ENCODE assay signal across 17 cellular contexts in genomic region chr10:116015922-116016321, GRCh38.
DNase-seq lines count a peak whose midpoint lies in the region; TF ChIP-seq lines count a peak whose summit lies in the region.
"Had no signal": no experiment of that assay in that cellular context is flagged by ENCODE, and none has a peak within 500 bp of the region (broad histone marks: within the 10 kb centered on the region; RNA-seq: fewer than 3 reads in every experiment).

No MANE protein-coding gene starts in this region.

- peaks cover 19% of the 10 kb centered on the region for H3K9me3 Mint-ChIP-seq in mesothelial cell of epicardium
- peaks cover 1% of the 10 kb centered on the region for H3K9me3 Mint-ChIP-seq in activated T-helper 2 cell treated with anti-CD3 and anti-CD28 coated beads, Interferon-gamma antibody, Interleukin-2, Interleukin-4, amounts not matched to agents 10 μg/mL and 5 μg/mL and 100 μg/mL, durations not matched to agents 14 hours and 24 hours and 36 hours

- TF ChIP-seq CTCF in mesothelial cell of epicardium (IDR thresholded peaks at IDR 0.05; ENCODE audit: unreplicated experiment) (no peak), ovary (IDR thresholded peaks at IDR 0.05) (no peak)

- no peak overlapping the region for H3K4me3 ChIP-seq in BLaER1 treated with 17β-estradiol and CSF1 and Interleukin-3, amounts not matched to agents 10 nM and 100 nM
- H3K4me3 ChIP-seq in ovary: no peak overlapping the region
- H3K4me3 ChIP-seq: GM23248 had no signal

- H3K9ac ChIP-seq in BLaER1 treated with 17β-estradiol and CSF1 and Interleukin-3, amounts not matched to agents 10 nM and 100 nM: no peak overlapping the region
- H3K9ac ChIP-seq: GM23248 had no signal

- H3K4me3 Mint-ChIP-seq in mesothelial cell of epicardium: no peak overlapping the region
- H3K4me3 Mint-ChIP-seq in activated T-helper 2 cell treated with anti-CD3 and anti-CD28 coated beads, Interferon-gamma antibody, Interleukin-2, Interleukin-4, amounts not matched to agents 10 μg/mL and 5 μg/mL and 100 μg/mL, durations not matched to agents 14 hours and 24 hours and 36 hours (ENCODE audit: low read depth): no peak overlapping the region
- H3K4me3 Mint-ChIP-seq: B cell; CD4-positive, alpha-beta memory T cell had no signal

- H3K4me2 ChIP-seq in BLaER1 treated with 17β-estradiol and CSF1 and Interleukin-3, amounts not matched to agents 10 nM and 100 nM: peak overlapping the region in 7 of 11 experiments; percentile 44 to 76 (median 58); a peak in 13 of 22 replicates

- TF ChIP-seq EP300 in ovary (IDR thresholded peaks at IDR 0.05): no peak

- peaks cover 43% of the 10 kb centered on the region for H3K4me1 Mint-ChIP-seq in mesothelial cell of epicardium
- no peaks in the 10 kb centered on the region for H3K4me1 Mint-ChIP-seq in activated T-helper 2 cell treated with anti-CD3 and anti-CD28 coated beads, Interferon-gamma antibody, Interleukin-2, Interleukin-4, amounts not matched to agents 10 μg/mL and 5 μg/mL and 100 μg/mL, durations not matched to agents 14 hours and 24 hours and 36 hours (ENCODE audit: low read depth)
- H3K4me1 Mint-ChIP-seq: B cell; CD4-positive, alpha-beta memory T cell had no signal

- H3K36me3 Mint-ChIP-seq in mesothelial cell of epicardium: peaks cover 14% of the 10 kb centered on the region
- H3K36me3 Mint-ChIP-seq in activated T-helper 2 cell treated with anti-CD3 and anti-CD28 coated beads, Interferon-gamma antibody, Interleukin-2, Interleukin-4, amounts not matched to agents 10 μg/mL and 5 μg/mL and 100 μg/mL, durations not matched to agents 14 hours and 24 hours and 36 hours (ENCODE audit: low read depth): no peaks in the 10 kb centered on the region
- H3K36me3 Mint-ChIP-seq: CD4-positive, alpha-beta memory T cell had no signal

- no peaks in the 10 kb centered on the region for H3K36me3 ChIP-seq in BLaER1 treated with 17β-estradiol and CSF1 and Interleukin-3, amounts not matched to agents 10 nM and 100 nM
- no peaks in the 10 kb centered on the region for H3K36me3 ChIP-seq in ovary

- H3K27me3 ChIP-seq in BLaER1 treated with 17β-estradiol and CSF1 and Interleukin-3, amounts not matched to agents 10 nM and 100 nM: no peaks in the 10 kb centered on the region
- no peaks in the 10 kb centered on the region for H3K27me3 ChIP-seq in ovary

- DNase-seq in NCI-H226 (peak; percentile 1), mesothelial cell of epicardium (ENCODE audit: low spot score in 2 of 2, unreplicated experiment in 2 of 2) (no peak), ovary (no peak), activated gamma-delta T cell (lab: John Stamatoyannopoulos, UW) (no peak)
- no peak for DNase-seq in activated T-helper 2 cell treated with anti-CD3 and anti-CD28 coated beads, Interferon-gamma antibody, Interleukin-2, Interleukin-4, amounts not matched to agents 10 μg/mL and 5 μg/mL and 100 μg/mL, durations not matched to agents 14 hours and 24 hours and 36 hours (ENCODE audit: low spot score)
- DNase-seq: C1 segment of cervical spinal cord; Calu3; CD4-positive, alpha-beta memory T cell; COR-L47; DMS53; DMS79 treated with DMSO at 0.1 percent for 48 hours; GF-D8; GM23248; H7; HCEC 1CT had no signal

- H4K20me1 ChIP-seq in BLaER1 treated with 17β-estradiol and CSF1 and Interleukin-3, amounts not matched to agents 10 nM and 100 nM: no peaks in the 10 kb centered on the region

- no peak overlapping the region for H3K27ac ChIP-seq in BLaER1 treated with 17β-estradiol and CSF1 and Interleukin-3, amounts not matched to agents 10 nM and 100 nM
- H3K27ac ChIP-seq in ovary: no peak overlapping the region
- H3K27ac ChIP-seq: GM23248 had no signal

- intact Hi-C loops in activated T-helper 2 cell treated with anti-CD3 and anti-CD28 coated beads, Interferon-gamma antibody, Interleukin-2, Interleukin-4, amounts not matched to agents 10 μg/mL and 5 μg/mL and 100 μg/mL, durations not matched to agents 14 hours and 24 hours and 36 hours (cut with micrococcal nuclease): no loop called here
- intact Hi-C loops in ovary (cut with DNase I): no loop called here

- peaks cover 0 to 21% (median 8%) of the 10 kb centered on the region in 11 experiments; a peak in 18 of 22 replicates for H3K9me3 ChIP-seq in BLaER1 treated with 17β-estradiol and CSF1 and Interleukin-3, amounts not matched to agents 10 nM and 100 nM (replicated peaks in 1 of 11)
- no peaks in the 10 kb centered on the region for H3K9me3 ChIP-seq in ovary

- H3K27me3 Mint-ChIP-seq in mesothelial cell of epicardium (ENCODE audit: low read depth): peaks cover 2% of the 10 kb centered on the region
- no peaks in the 10 kb centered on the region for H3K27me3 Mint-ChIP-seq in activated T-helper 2 cell treated with anti-CD3 and anti-CD28 coated beads, Interferon-gamma antibody, Interleukin-2, Interleukin-4, amounts not matched to agents 10 μg/mL and 5 μg/mL and 100 μg/mL, durations not matched to agents 14 hours and 24 hours and 36 hours (ENCODE audit: low read depth)
- H3K27me3 Mint-ChIP-seq: B cell; CD4-positive, alpha-beta memory T cell had no signal

- H3K4me1 ChIP-seq in BLaER1 treated with 17β-estradiol and CSF1 and Interleukin-3, amounts not matched to agents 10 nM and 100 nM: peaks cover 9 to 28% (median 22%) of the 10 kb centered on the region in 10 experiments; a peak in 19 of 20 replicates
- H3K4me1 ChIP-seq in ovary (ENCODE audit: insufficient read depth): no peaks in the 10 kb centered on the region

- 69 to 85% (median 71%) methylated on average over 3 of the region's 3 CpGs for WGBS in ovary, 3 donors

- H3K27ac Mint-ChIP-seq in mesothelial cell of epicardium: peak overlapping the region; percentile 96
- H3K27ac Mint-ChIP-seq in activated T-helper 2 cell treated with anti-CD3 and anti-CD28 coated beads, Interferon-gamma antibody, Interleukin-2, Interleukin-4, amounts not matched to agents 10 μg/mL and 5 μg/mL and 100 μg/mL, durations not matched to agents 14 hours and 24 hours and 36 hours: no peak overlapping the region
- H3K27ac Mint-ChIP-seq: B cell; CD4-positive, alpha-beta memory T cell had no signal

- TF ChIP-seq POLR2A in ovary (IDR thresholded peaks at IDR 0.05): no peak
